Comparison of ENCODE assay signal across 8 cellular contexts in the genomic region with DNA sequence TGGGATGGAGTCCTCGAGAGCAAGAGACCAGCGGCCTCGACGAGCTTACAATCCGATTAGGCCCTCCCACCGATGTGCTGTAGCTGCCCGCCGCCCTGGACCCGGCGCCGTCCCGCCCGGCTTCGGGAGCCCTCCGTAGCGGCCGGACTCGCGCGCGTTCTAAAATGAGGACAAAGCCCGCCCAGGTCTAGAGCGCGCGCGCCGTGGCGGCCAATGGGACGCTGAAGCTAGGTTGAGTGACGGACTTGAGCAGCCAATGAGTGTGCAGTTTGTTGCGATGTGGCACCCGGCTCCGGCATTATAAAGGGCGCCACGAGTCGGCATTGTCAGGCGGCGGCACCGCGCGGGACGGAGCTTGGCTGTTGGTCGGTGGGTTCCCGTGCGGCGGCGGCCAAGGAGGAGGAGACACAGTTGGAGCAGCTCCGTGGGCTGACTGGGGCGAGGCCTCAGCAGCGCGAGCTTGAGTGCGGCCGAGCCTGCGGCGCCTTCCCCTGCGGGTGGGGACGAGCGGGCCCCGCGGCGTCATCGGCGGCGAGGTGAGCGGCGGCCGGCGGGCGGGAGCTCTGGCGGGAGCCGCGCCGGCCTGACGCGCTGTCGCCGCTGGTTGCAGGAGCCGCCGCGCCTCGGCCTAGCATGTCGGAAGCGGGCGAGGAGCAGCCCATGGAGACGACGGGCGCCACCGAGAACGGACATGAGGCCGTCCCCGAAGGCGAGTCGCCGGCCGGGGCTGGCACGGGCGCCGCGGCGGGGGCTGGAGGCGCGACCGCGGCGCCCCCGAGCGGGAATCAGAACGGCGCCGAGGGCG. TPM values are rescaled to one million over a fixed set of nuclear protein-coding genes. Genes with fewer than 3 reads are reported as not detected.
DNase-seq lines count a peak whose midpoint lies in the region; ATAC-seq and TF ChIP-seq lines count a peak whose summit lies in the region.

A gene (plus strand): TSS at position 329 of the 805 bp plus-strand sequence. CDS start 305 bp downstream, at position 634.

- TF ChIP-seq EP300 in esophagus muscularis mucosa (IDR thresholded peaks at IDR 0.05), result no peak

- no peak for TF ChIP-seq CTCF in Panc1 (IDR thresholded peaks at IDR 0.05)
- TF ChIP-seq CTCF in esophagus muscularis mucosa (IDR thresholded peaks at IDR 0.05), result no peak

- H3K4me3 ChIP-seq in Panc1 (ENCODE audit: low read depth in 2 of 2, low read length in 2 of 2) (peak within 1 kb of the TSS; percentile 92 to 97), esophagus muscularis mucosa (peak within 1 kb of the TSS; percentile 90 to 99 (median 98))

- H3K4me1 ChIP-seq in Panc1 (ENCODE audit: control insufficient read depth, insufficient read depth, low read length) (peaks cover 40% of the 10 kb centered on the region), esophagus muscularis mucosa (peaks cover 26 to 43% (median 29%) of the 10 kb centered on the region in 4 donors)

- DNase-seq in DMS53 (lab: John Stamatoyannopoulos, UW) (peak; percentile 99), KG1 (lab: John Stamatoyannopoulos, UW) (peak; percentile 89), Panc1 (ENCODE audit: low read depth, low spot score) (peak; percentile 80), esophagus muscularis mucosa (ENCODE audit: extremely low spot score) (peak; percentile 99), myocyte (ENCODE audit: low read depth) (peak; percentile 96)
- peak; percentile 97 for DNase-seq in activated T-cell treated with anti-CD3 and anti-CD28 coated beads, Interleukin-2, amount 50 U/mL, for 48 hours
- peak; percentile 89 to 90 for DNase-seq in stimulated activated CD8-positive, alpha-beta memory T cell treated with anti-CD3 and anti-CD28 coated beads, Interleukin-7, amount 100 ng/mL, for 48 hours (ENCODE audit: extremely low read depth in 1 of 2, low read depth in 1 of 2)

- no TSS peak for BruUV-seq in Panc1 (replicated peaks; lab: Mats Ljungman, UMichigan)

- in situ Hi-C loops in Panc1 (cut with HindIII; ENCODE audit: low pct_unique_long_range_greater_than_20kb, low sequenced_read_pairs), result no loop called here

- peak; percentile 94 for TF ChIP-seq POLR2A in esophagus muscularis mucosa (IDR thresholded peaks at IDR 0.05; ENCODE audit: low read depth)

- peaks cover 24% of the 10 kb centered on the region for H3K36me3 ChIP-seq in Panc1 (ENCODE audit: control insufficient read depth, insufficient read depth, low read length)
- H3K36me3 ChIP-seq in esophagus muscularis mucosa, result peaks cover 15 to 35% (median 32%) of the 10 kb centered on the region in 4 donors

- ATAC-seq in GM21723 (IDR thresholded peaks at IDR 0.05; ENCODE audit: unreplicated experiment) (peak; percentile 78), Panc1 (peak; percentile 90)

- CTCF ChIA-PET in Panc1 (lab: Charles Lee), result no interaction called here

- under 1% methylated on average over 47 of the region's 111 CpGs for WGBS in esophagus muscularis mucosa

- H3K27ac ChIP-seq in Panc1 (ENCODE audit: low read length) (peak within 1 kb of the TSS; percentile 91), esophagus muscularis mucosa (replicated peaks in 1 of 4) (peak within 1 kb of the TSS; percentile 91 to 98 (median 98))

- POLR2A ChIA-PET in Panc1 (lab: Charles Lee), result interaction anchor here (0.6 to 0.8 kb wide), 2 partner anchors 49 to 55 kb away, joined by 3 read pairs; no protein-coding TSS in a partner anchor

- intact Hi-C loops in Panc1 (cut with micrococcal nuclease; ENCODE audit: unreplicated experiment) (no loop called here), esophagus muscularis mucosa (cut with DNase I) (loop anchor here (2.0 to 5.0 kb wide), 2 partner anchors 28 to 52 kb away; a partner anchor contains a TSS)

- no peaks in the 10 kb centered on the region for H3K27me3 ChIP-seq in Panc1 (ENCODE audit: control insufficient read depth, insufficient read depth, low read length)
- no peaks in the 10 kb centered on the region for H3K27me3 ChIP-seq in esophagus muscularis mucosa

- H3K9me3 ChIP-seq in Panc1 (ENCODE audit: control insufficient read depth, insufficient read depth, low read depth, low read length) (no peaks in the 10 kb centered on the region), esophagus muscularis mucosa (no peaks in the 10 kb centered on the region)

RNA-seq across cellular contexts. Expression of the gene that starts here (rescaled TPM):
- total RNA-seq in Panc1 (2021; ENCODE audit: unreplicated experiment) (273 TPM), esophagus muscularis mucosa (100 to 1,000 TPM in 3 of 4 donors, 10 to 100 TPM in 1; 98.4 to 135 (median 104) TPM), myocyte (73.5 and 88.0 TPM in 2 replicates)
- polyA plus RNA-seq in Panc1 (2012; ENCODE audit: insufficient read length), result 251 TPM
- 143 TPM for polyA plus RNA-seq in myocyte (2012)

Comparison
In these comparisons a context has a peak if more than half of its experiments do, and no peak if none do; other contexts are left out.
1. Peak in every context shown above with its lines: DNase-seq, ATAC-seq, H3K4me3 ChIP-seq and H3K27ac ChIP-seq.